8 cellular contexts compared by ENCODE assay signal in the genomic region with DNA sequence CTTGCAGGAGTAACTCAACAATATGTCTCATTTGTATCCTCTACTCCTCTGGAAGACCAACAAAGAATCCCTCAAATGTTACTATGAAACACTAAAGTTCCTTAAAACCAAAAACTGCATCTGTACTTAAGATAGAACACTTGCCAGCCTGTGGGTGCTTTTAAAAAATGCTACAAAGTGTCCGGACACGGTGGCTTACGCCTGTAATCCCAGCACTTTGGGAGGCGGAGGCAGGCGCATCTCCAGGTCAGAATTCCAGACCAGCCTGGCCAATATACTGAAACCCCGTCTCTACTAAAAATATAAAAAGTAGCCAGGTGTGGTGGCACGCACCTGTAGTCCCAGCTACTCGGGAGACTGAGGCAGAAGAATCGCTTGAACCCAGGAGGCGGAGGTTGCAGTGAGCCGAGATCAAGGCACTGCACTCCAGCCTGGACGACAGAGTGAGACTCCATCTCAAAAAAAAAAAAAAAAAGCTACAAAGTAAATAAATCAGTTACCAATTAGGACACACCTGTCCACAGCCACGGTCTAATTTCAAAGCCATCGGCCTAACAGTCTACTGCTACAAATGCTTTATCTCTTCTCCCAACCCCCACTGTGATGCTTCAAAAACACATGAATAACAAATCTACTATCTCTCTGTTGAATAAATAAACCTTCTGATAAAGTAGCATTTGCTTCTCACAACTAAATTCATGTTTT. TPM values are rescaled to one million over a fixed set of nuclear protein-coding genes. Genes with fewer than 3 reads are reported as not detected.
A peak's percentile ranks its signal among the peaks of the same experiment; 100 is the strongest.
DNase-seq lines count a peak whose midpoint lies in the region; ATAC-seq and TF ChIP-seq lines count a peak whose summit lies in the region.
"Not testable (repeated sequence)": the region's sequence is repeated elsewhere in the genome, so short reads cannot be mapped to it uniquely, and the experiment has no call there.

No MANE protein-coding gene starts in this region.

- peak overlapping the region; percentile 7 for H3K27ac Mint-ChIP-seq in activated CD4-positive, alpha-beta memory T cell treated with anti-CD3 and anti-CD28 coated beads, Interleukin-2, amount 10 ng/mL, durations not matched to agents 7 days and 5 days
- H3K27ac Mint-ChIP-seq in central memory CD8-positive, alpha-beta T cell (ENCODE audit: low read depth) = peak overlapping the region; percentile 42
- H3K27ac Mint-ChIP-seq in immature natural killer cell = peak overlapping the region; percentile 1 to 100 (median 57)

- H3K4me2 ChIP-seq in KMS-11 (peak overlapping the region; percentile 77), neural cell (ENCODE audit: low read length) (peak overlapping the region; percentile 57)

- DNase-seq in Caki2 (ENCODE audit: low read depth) = peak; percentile 48
- DNase-seq in NCI-H748 (lab: John Stamatoyannopoulos, UW; ENCODE audit: unreplicated experiment) = peak; percentile 91
- DNase-seq in activated CD4-positive, alpha-beta memory T cell treated with anti-CD3 and anti-CD28 coated beads, Interleukin-2, amount 10 ng/mL, durations not matched to agents 7 days and 5 days; central memory CD8-positive, alpha-beta T cell (ENCODE audit: low spot score in 2 of 2); immature natural killer cell: not testable (repeated sequence)

- H3K79me2 ChIP-seq in KMS-11 (ENCODE audit: insufficient read depth, low read depth) = peaks cover 81% of the 10 kb centered on the region
- H3K79me2 ChIP-seq in neural cell (replicated peaks; ENCODE audit: insufficient read depth, low read length) = peaks cover 75% of the 10 kb centered on the region

- in situ Hi-C loops in Caki2 (cut with HindIII; ENCODE audit: low pct_unique_long_range_greater_than_20kb, low sequenced_read_pairs) = loop anchor here (10.0 kb wide), 1 partner anchor 92 kb away; no protein-coding TSS in a partner anchor

- peaks cover 16% of the 10 kb centered on the region; the same call in 1 of the 2 replicates for H3K36me3 ChIP-seq in KMS-11 (ENCODE audit: insufficient read depth)
- not testable (repeated sequence) for H3K36me3 ChIP-seq in neural cell (ENCODE audit: insufficient read depth, low read length)
- peaks cover 0 to 10% (median 8%) of the 10 kb centered on the region in 5 donors for H3K36me3 ChIP-seq in subcutaneous abdominal adipose tissue (ENCODE audit: control insufficient read depth in 5 of 5, insufficient read depth in 5 of 5, low read length in 5 of 5)

- not testable (repeated sequence) for H3F3A ChIP-seq in neural cell (ENCODE audit: insufficient read depth, low read length, poor library complexity, severe bottlenecking)

- not testable (repeated sequence) for H3K4me3 ChIP-seq in KMS-11 (IDR thresholded peaks at IDR 0.05; ENCODE audit: insufficient read depth, low read depth, low read length)
- H3K4me3 ChIP-seq in neural cell (ENCODE audit: low read length) = peak overlapping the region; percentile 75
- peak overlapping the region in 1 of 5 donors; percentile 97 for H3K4me3 ChIP-seq in subcutaneous abdominal adipose tissue (ENCODE audit: low read depth in 1 of 5, low read length in 5 of 5)

- H3K27me3 Mint-ChIP-seq in activated CD4-positive, alpha-beta memory T cell treated with anti-CD3 and anti-CD28 coated beads, Interleukin-2, amount 10 ng/mL, durations not matched to agents 7 days and 5 days; central memory CD8-positive, alpha-beta T cell: not testable (repeated sequence)
- H3K27me3 Mint-ChIP-seq in immature natural killer cell (ENCODE audit: low read depth in 3 of 3) = peaks cover 6 to 16% (median 9%) of the 10 kb centered on the region in 3 donors

- not testable (repeated sequence) for H3K27me3 ChIP-seq in KMS-11 (ENCODE audit: insufficient read depth, low read depth); neural cell (ENCODE audit: insufficient read depth, low read depth, low read length); subcutaneous abdominal adipose tissue (ENCODE audit: control insufficient read depth in 5 of 5, insufficient read depth in 4 of 5, low read length in 5 of 5)

- ATAC-seq in central memory CD8-positive, alpha-beta T cell (replicated peaks; ENCODE audit: extremely low read depth, poor library complexity, severe bottlenecking) = not testable (repeated sequence)

- H4K20me1 ChIP-seq in KMS-11 (ENCODE audit: insufficient read depth) = peaks cover 66% of the 10 kb centered on the region
- peaks cover 28% of the 10 kb centered on the region for H4K20me1 ChIP-seq in neural cell (ENCODE audit: insufficient read depth)

- H2AFZ ChIP-seq in KMS-11 (ENCODE audit: low read depth); neural cell (ENCODE audit: low read depth, low read length): not testable (repeated sequence)

- not testable (repeated sequence) for H3K9me3 ChIP-seq in neural cell (ENCODE audit: low read length); subcutaneous abdominal adipose tissue (ENCODE audit: control insufficient read depth in 5 of 5, low read length in 5 of 5)

- not testable (repeated sequence) for TF ChIP-seq EP300 in neural cell (conservative IDR thresholded peaks at IDR 0.05; ENCODE audit: poor library complexity, severe bottlenecking)

- POLR2A ChIA-PET in activated CD4-positive, alpha-beta memory T cell treated with anti-CD3 and anti-CD28 coated beads, Interleukin-2, amount 10 ng/mL, durations not matched to agents 7 days and 5 days (lab: Charles Lee) = not testable (repeated sequence)

- H3K4me1 Mint-ChIP-seq in activated CD4-positive, alpha-beta memory T cell treated with anti-CD3 and anti-CD28 coated beads, Interleukin-2, amount 10 ng/mL, durations not matched to agents 7 days and 5 days = peaks cover 47% of the 10 kb centered on the region
- H3K4me1 Mint-ChIP-seq in central memory CD8-positive, alpha-beta T cell = peaks cover 49% of the 10 kb centered on the region
- H3K4me1 Mint-ChIP-seq in immature natural killer cell = peaks cover 58 to 71% of the 10 kb centered on the region in 2 donors

- CTCF ChIA-PET in activated CD4-positive, alpha-beta memory T cell treated with anti-CD3 and anti-CD28 coated beads, Interleukin-2, amount 10 ng/mL, durations not matched to agents 7 days and 5 days (lab: Charles Lee) = interaction anchor here (0.7 kb wide), 1 partner anchor 1880 kb away, joined by 3 read pairs; a partner anchor contains a TSS

- H3K9me3 Mint-ChIP-seq in activated CD4-positive, alpha-beta memory T cell treated with anti-CD3 and anti-CD28 coated beads, Interleukin-2, amount 10 ng/mL, durations not matched to agents 7 days and 5 days; central memory CD8-positive, alpha-beta T cell; immature natural killer cell: not testable (repeated sequence)

- peaks cover 26% of the 10 kb centered on the region for H3K4me1 ChIP-seq in KMS-11 (ENCODE audit: low read depth, poor library complexity, severe bottlenecking)
- H3K4me1 ChIP-seq in subcutaneous abdominal adipose tissue (ENCODE audit: control insufficient read depth in 5 of 5, insufficient read depth in 5 of 5, low read length in 5 of 5) = peaks cover 4 to 43% (median 39%) of the 10 kb centered on the region in 5 donors

- H3K36me3 Mint-ChIP-seq in activated CD4-positive, alpha-beta memory T cell treated with anti-CD3 and anti-CD28 coated beads, Interleukin-2, amount 10 ng/mL, durations not matched to agents 7 days and 5 days (ENCODE audit: low read depth) = peaks cover 46% of the 10 kb centered on the region
- H3K36me3 Mint-ChIP-seq in central memory CD8-positive, alpha-beta T cell (ENCODE audit: insufficient read depth) = peaks cover 42% of the 10 kb centered on the region
- peaks cover 0 to 14% (median 8%) of the 10 kb centered on the region in 3 donors for H3K36me3 Mint-ChIP-seq in immature natural killer cell

- not testable (repeated sequence) for H3K9me2 ChIP-seq in neural cell (ENCODE audit: insufficient read depth, low read length)

- H3K9ac ChIP-seq in KMS-11 (peak overlapping the region; percentile 99; the same call in 1 of the 2 replicates), subcutaneous abdominal adipose tissue (ENCODE audit: low read length in 5 of 5) (peak overlapping the region in 3 of 5 donors; percentile 48 to 100 (median 59))
- H3K9ac ChIP-seq in neural cell (ENCODE audit: low read length) = not testable (repeated sequence)

- TF ChIP-seq RAD21 in neural cell (conservative IDR thresholded peaks at IDR 0.05) = not testable (repeated sequence)

- H3K27ac ChIP-seq in KMS-11 (peak overlapping the region; percentile 100; the same call in 1 of the 2 replicates), subcutaneous abdominal adipose tissue (ENCODE audit: low read depth, low read length) (peak overlapping the region; percentile 100)
- not testable (repeated sequence) for H3K27ac ChIP-seq in neural cell (ENCODE audit: low read length)

- peak overlapping the region; percentile 96 for H3K4me3 Mint-ChIP-seq in activated CD4-positive, alpha-beta memory T cell treated with anti-CD3 and anti-CD28 coated beads, Interleukin-2, amount 10 ng/mL, durations not matched to agents 7 days and 5 days
- peak overlapping the region; percentile 98 for H3K4me3 Mint-ChIP-seq in central memory CD8-positive, alpha-beta T cell
- H3K4me3 Mint-ChIP-seq in immature natural killer cell = peak overlapping the region; percentile 23 to 100 (median 99)

- not testable (repeated sequence) for TF ChIP-seq CTCF in KMS-11 (conservative IDR thresholded peaks at IDR 0.05; ENCODE audit: low read depth, low read length); neural cell (IDR thresholded peaks at IDR 0.05; ENCODE audit: poor library complexity, severe bottlenecking)

RNA-seq across cellular contexts. Expression of a gene that starts 3.2 kb away (rescaled TPM):
- total RNA-seq in Caki2 (2014; rRNA removed; shearing (Covaris generic); ENCODE audit: low replicate concordance) = 27.4 and 35.4 TPM in 2 replicates
- 10 to 100 TPM; 86.8 to 87.4 TPM for total RNA-seq in activated CD4-positive, alpha-beta memory T cell treated with anti-CD3 and anti-CD28 coated beads, Interleukin-2, amount 10 ng/mL, durations not matched to agents 7 days and 5 days
- polyA plus RNA-seq in immature natural killer cell = 100 to 1,000 TPM in 2 of 3 donors, 10 to 100 TPM in 1; 63.3 to 105 (median 103) TPM
- 60.8 and 66.3 TPM in 2 replicates for polyA plus RNA-seq in neural cell
- polyA minus RNA-seq in neural cell = 216 and 220 TPM in 2 replicates

Comparison
In these comparisons a context has a peak if more than half of its experiments do, and no peak if none do; other contexts are left out.
1. H3K27ac Mint-ChIP-seq: peak in every context shown above with its lines; median percentile 57 in immature natural killer cell; 42 in central memory CD8-positive, alpha-beta T cell; 7 in activated CD4-positive, alpha-beta memory T cell treated with anti-CD3 and anti-CD28 coated beads, Interleukin-2, amount 10 ng/mL, durations not matched to agents 7 days and 5 days.